Comparison of ENCODE assay signal across 28 cellular contexts in genomic region chr2:166360426-166360825, GRCh38. TPM values are rescaled to one million over a fixed set of nuclear protein-coding genes. Genes with fewer than 3 reads are reported as not detected.
"Had no signal": no experiment of that assay in that cellular context is flagged by ENCODE, and none has a peak within 500 bp of the region (broad histone marks: within the 10 kb centered on the region; RNA-seq: fewer than 3 reads in every experiment).

No MANE protein-coding gene starts in this region.

- ATAC-seq: left lung; lower lobe of right lung; naive thymus-derived CD8-positive, alpha-beta T cell; sciatic nerve; stimulated activated effector memory CD8-positive, alpha-beta T cell treated with anti-CD3 and anti-CD28 coated beads, Interleukin-12 subunit alpha, Interleukin-12 subunit beta, amount 100 ng/mL, for 72 hours; upper lobe of right lung had no signal

- DNase-seq: hypothalamus; immature natural killer cell; kidney; left colon; left lung; lower lobe of right lung; mammary epithelial cell; mesenchymal stem cell; naive thymus-derived CD8-positive, alpha-beta T cell; occipital lobe; ovary; stimulated activated CD4-positive, alpha-beta T cell treated with anti-CD3 and anti-CD28 coated beads, Interleukin-12 subunit alpha, Interleukin-12 subunit beta, amount 100 ng/mL, for 4 hours; stimulated activated CD4-positive, alpha-beta T cell treated with anti-CD3 and anti-CD28 coated beads, Interleukin-15, amount 100 ng/mL, for 24 hours; stimulated activated CD4-positive, alpha-beta T cell treated with anti-CD3 and anti-CD28 coated beads, Interleukin-2, amount 100 ng/mL, for 24 hours; stimulated activated CD4-positive, alpha-beta T cell treated with anti-CD3 and anti-CD28 coated beads, Interleukin-4, amount 100 ng/mL, for 1 hour; stimulated activated naive CD4-positive, alpha-beta T cell; tibial artery; trophoblast cell; upper lobe of right lung had no signal

- H3K27ac ChIP-seq: left lung, lower lobe of right lung, neutrophil, ovary, right atrium auricular region, skin epidermis, suprapubic skin, thoracic aorta, tibial artery, upper lobe of right lung had no signal

- FAIRE-seq: islet of Langerhans, kidney, urothelium cell line had no signal

- H3K27me3 ChIP-seq: left lung, neutrophil, ovary, right atrium auricular region, suprapubic skin, tibial artery, upper lobe of right lung had no signal

- H3K36me3 ChIP-seq: left lung, lower lobe of right lung, neutrophil, ovary, right atrium auricular region, suprapubic skin, thoracic aorta, tibial artery, upper lobe of right lung had no signal

- H3K4me3 ChIP-seq: left lung, lower lobe of right lung, ovary, right atrium auricular region, skin epidermis, suprapubic skin, thoracic aorta, tibial artery, upper lobe of right lung had no signal

- H3K9me3 ChIP-seq: left lung, lower lobe of right lung, neutrophil, ovary, right atrium auricular region, suprapubic skin, thoracic aorta, tibial artery, upper lobe of right lung had no signal

- H3K4me1 ChIP-seq: left lung, lower lobe of right lung, right atrium auricular region, suprapubic skin, tibial artery, upper lobe of right lung had no signal

RNA-seq across cellular contexts. Expression of gene SCN9A, which starts 15.3 kb away (rescaled TPM):
- total RNA-seq: naive thymus-derived CD8-positive, alpha-beta T cell had no signal
